10 cellular contexts compared by ENCODE assay signal in genomic region chr17:39677581-39678339, GRCh38. TPM values are rescaled to one million over a fixed set of nuclear protein-coding genes. Genes with fewer than 3 reads are reported as not detected.
DNase-seq lines count a peak whose midpoint lies in the region; ATAC-seq and TF ChIP-seq lines count a peak whose summit lies in the region.
"Had no signal": no experiment of that assay in that cellular context is flagged by ENCODE, and none has a peak within 500 bp of the region (broad histone marks: within the 10 kb centered on the region; RNA-seq: fewer than 3 reads in every experiment).

No MANE protein-coding gene starts in this region.

- no peaks in the 10 kb centered on the region for H3K9me3 Mint-ChIP-seq in effector memory CD8-positive, alpha-beta T cell

- peak in 1 of 2 donors; percentile 12 for TF ChIP-seq POLR2A in gastrocnemius medialis (IDR thresholded peaks at IDR 0.05)

- in situ Hi-C loops in gastrocnemius medialis (cut with MboI; ENCODE audit: low sequenced_read_pairs in 4 of 4): no loop called here

- H3K27ac Mint-ChIP-seq in effector memory CD8-positive, alpha-beta T cell: peak overlapping the region; percentile 95 to 98

- ATAC-seq in effector memory CD8-positive, alpha-beta T cell (replicated peaks): no peak
- peak; percentile 90 to 92 for ATAC-seq in gastrocnemius medialis
- no peak for ATAC-seq in GM21528 (IDR thresholded peaks at IDR 0.05; ENCODE audit: low FRiP score, unreplicated experiment)
- ATAC-seq: A549 had no signal

- H3K27me3 ChIP-seq in gastrocnemius medialis: no peaks in the 10 kb centered on the region
- H3K27me3 ChIP-seq: ovary had no signal

- peak overlapping the region in 3 of 4 donors; percentile 31 to 39 (median 34) for H3K4me3 ChIP-seq in gastrocnemius medialis
- H3K4me3 ChIP-seq: A549, ovary had no signal

- peak overlapping the region; percentile 92 to 97 (median 94) for H3K27ac ChIP-seq in gastrocnemius medialis
- H3K27ac ChIP-seq: A549, ovary had no signal

- intact Hi-C loops in gastrocnemius medialis (cut with DNase I; ENCODE audit: low total_unique reads): loop anchor here (5.0 kb wide), 2 partner anchors 55 to 250 kb away; partner anchors contain the start of genes LRRC3C, MIEN1 and ORMDL3

- peaks cover 4% of the 10 kb centered on the region for H3K36me3 Mint-ChIP-seq in effector memory CD8-positive, alpha-beta T cell (ENCODE audit: insufficient read depth)

- no peaks in the 10 kb centered on the region for H3K27me3 Mint-ChIP-seq in effector memory CD8-positive, alpha-beta T cell

- no peaks in the 10 kb centered on the region for H3K9me3 ChIP-seq in gastrocnemius medialis
- H3K9me3 ChIP-seq: A549, ovary had no signal

- H3K4me1 ChIP-seq in gastrocnemius medialis: peaks cover 46 to 52% of the 10 kb centered on the region in 2 donors

- TF ChIP-seq CTCF in gastrocnemius medialis (IDR thresholded peaks at IDR 0.05 in 4 of 5, conservative IDR thresholded peaks at IDR 0.05 in 1 of 5): no peak

- peak; percentile 35 to 70 (median 51) for DNase-seq in NCI-H1417 (lab: John Stamatoyannopoulos, UW)
- no peak for DNase-seq in NCI-H1417 treated with DMSO at 0.1 percent for 48 hours (lab: John Stamatoyannopoulos, UW)
- no peak for DNase-seq in effector memory CD8-positive, alpha-beta T cell
- peak; percentile 82 to 94 for DNase-seq in gastrocnemius medialis
- no peak for DNase-seq in AML-193 (lab: John Stamatoyannopoulos, UW)
- DNase-seq: NCI-H1930, ovary had no signal

- peak overlapping the region; percentile 57 to 58 for H3K4me3 Mint-ChIP-seq in effector memory CD8-positive, alpha-beta T cell

- peaks cover 0 to under 1% of the 10 kb centered on the region in 2 donors for H3K36me3 ChIP-seq in gastrocnemius medialis
- H3K36me3 ChIP-seq: ovary had no signal

- peaks cover 59 to 60% of the 10 kb centered on the region in 2 donors for H3K4me1 Mint-ChIP-seq in effector memory CD8-positive, alpha-beta T cell (ENCODE audit: low read depth in 2 of 2)

RNA-seq across cellular contexts. Expression of gene PNMT, which starts 9.5 kb away (rescaled TPM):
- 10 to 100 TPM in 1 of 4 donors, 1 to 10 TPM in 3; 2.0 to 11.8 (median 7.1) TPM for total RNA-seq in gastrocnemius medialis
- total RNA-seq: urinary bladder had no signal

RNA-seq across cellular contexts. Expression of gene PGAP3, which starts 10.1 kb away (rescaled TPM):
- 1 to 10 TPM; 4.3 to 9.5 (median 6.1) TPM for total RNA-seq in gastrocnemius medialis

RNA-seq across cellular contexts. Expression of gene TCAP, which starts 12.6 kb away (rescaled TPM):
- 1,000 to 10,000 TPM; 1,768 to 3,088 (median 2,493) TPM for total RNA-seq in gastrocnemius medialis

RNA-seq across cellular contexts. Expression of gene ERBB2, which starts 22.1 kb away (rescaled TPM):
- 10 to 100 TPM in 3 of 4 donors, 1 to 10 TPM in 1; 6.0 to 26.4 (median 15.3) TPM for total RNA-seq in gastrocnemius medialis

RNA-seq across cellular contexts. Expression of gene STARD3, which starts 40.8 kb away (rescaled TPM):
- 10 to 100 TPM; 31.0 to 41.7 (median 41.0) TPM for total RNA-seq in gastrocnemius medialis

Comparison
In these comparisons a context has a peak if more than half of its experiments do, and no peak if none do; other contexts are left out.
1. DNase-seq: peak in NCI-H1417 (3 of 3) and gastrocnemius medialis (2 of 2); none in NCI-H1417 treated with DMSO at 0.1 percent for 48 hours (single experiment), effector memory CD8-positive, alpha-beta T cell (0 of 3) and AML-193 (0 of 2).
2. ATAC-seq: peak in gastrocnemius medialis (2 of 2); none in effector memory CD8-positive, alpha-beta T cell (single experiment) and GM21528 (single experiment).